18 cellular contexts compared by ENCODE assay signal in genomic region chr1:228372183-228373003, GRCh38. TPM values are rescaled to one million over a fixed set of nuclear protein-coding genes. Genes with fewer than 3 reads are reported as not detected.
DNase-seq lines count a peak whose midpoint lies in the region; ATAC-seq, FAIRE-seq and TF ChIP-seq lines count a peak whose summit lies in the region.
"Had no signal": no experiment of that assay in that cellular context is flagged by ENCODE, and none has a peak within 500 bp of the region (broad histone marks: within the 10 kb centered on the region; RNA-seq: fewer than 3 reads in every experiment).

No MANE protein-coding gene starts in this region.

- DNase-seq in GM12892 (ENCODE audit: insufficient read length) (peak; percentile 26), WERI-Rb-1 (peak; percentile 3), hepatocyte (ENCODE audit: low spot score) (peak; percentile 60), gastrocnemius medialis (peak in 1 of 2 donors; percentile 64), NCI-H510A (lab: John Stamatoyannopoulos, UW) (no peak), urothelium cell line (ENCODE audit: low spot score) (no peak)
- no peak for DNase-seq in activated CD4-positive, alpha-beta memory T cell treated with anti-CD3 and anti-CD28 coated beads for 36 hours
- DNase-seq: activated CD8-positive, alpha-beta memory T cell treated with anti-CD3 and anti-CD28 coated beads, Interleukin-2, amount 10 ng/mL, durations not matched to agents 7 days and 5 days; C1 segment of cervical spinal cord; esophagus squamous epithelium; GF-D8; NCI-H774; retina; stimulated activated naive CD8-positive, alpha-beta T cell treated with anti-CD3 and anti-CD28 coated beads, Interleukin-15, amount 100 ng/mL, for 72 hours had no signal

- TF ChIP-seq CTCF in WERI-Rb-1 (IDR thresholded peaks at IDR 0.05; ENCODE audit: low read depth, low read length) = no peak
- no peak for TF ChIP-seq CTCF in hepatocyte (IDR thresholded peaks at IDR 0.05; ENCODE audit: poor library complexity)
- TF ChIP-seq CTCF in gastrocnemius medialis (IDR thresholded peaks at IDR 0.05 in 4 of 5, conservative IDR thresholded peaks at IDR 0.05 in 1 of 5) = no peak

- no peaks in the 10 kb centered on the region for H3K4me1 Mint-ChIP-seq in activated CD4-positive, alpha-beta memory T cell treated with anti-CD3 and anti-CD28 coated beads for 36 hours (ENCODE audit: low read depth)
- H3K4me1 Mint-ChIP-seq: stimulated activated naive CD8-positive, alpha-beta T cell treated with anti-CD3 and anti-CD28 coated beads, Interleukin-15, amount 100 ng/mL, for 72 hours had no signal

- H2AFZ ChIP-seq in hepatocyte = no peak overlapping the region

- ATAC-seq in gastrocnemius medialis (peak in 1 of 2 donors; percentile 1), GM18907 (IDR thresholded peaks at IDR 0.05; ENCODE audit: unreplicated experiment) (no peak)
- ATAC-seq: activated CD8-positive, alpha-beta memory T cell treated with anti-CD3 and anti-CD28 coated beads, Interleukin-2, amount 10 ng/mL, durations not matched to agents 7 days and 5 days; stimulated activated naive CD8-positive, alpha-beta T cell treated with anti-CD3 and anti-CD28 coated beads, Interleukin-15, amount 100 ng/mL, for 72 hours had no signal

- H3K4me3 ChIP-seq in WERI-Rb-1 (ENCODE audit: low read depth, low read length) (no peak overlapping the region), hepatocyte (no peak overlapping the region), gastrocnemius medialis (no peak overlapping the region)
- H3K4me3 ChIP-seq: esophagus squamous epithelium had no signal

- FAIRE-seq in GM12892 (lab: Jason Lieb, UNC) (no peak), urothelium cell line (lab: Jason Lieb, UNC) (no peak)
- FAIRE-seq: colon had no signal

- 75% methylated on average over 30 of the region's 34 CpGs for WGBS in hepatocyte (ENCODE audit: low lambda C conversion rate, missing lambda C conversion rate)

- H3K36me3 Mint-ChIP-seq in activated CD4-positive, alpha-beta memory T cell treated with anti-CD3 and anti-CD28 coated beads for 36 hours = no peaks in the 10 kb centered on the region
- H3K36me3 Mint-ChIP-seq: activated CD8-positive, alpha-beta memory T cell treated with anti-CD3 and anti-CD28 coated beads, Interleukin-2, amount 10 ng/mL, durations not matched to agents 7 days and 5 days; activated naive CD8-positive, alpha-beta T cell had no signal

- no peaks in the 10 kb centered on the region for H3K9me3 ChIP-seq in WERI-Rb-1 (ENCODE audit: severe bottlenecking)
- no peaks in the 10 kb centered on the region for H3K9me3 ChIP-seq in hepatocyte (ENCODE audit: low read depth)
- H3K9me3 ChIP-seq in gastrocnemius medialis = no peaks in the 10 kb centered on the region
- H3K9me3 ChIP-seq: esophagus squamous epithelium had no signal

- H3K36me3 ChIP-seq in WERI-Rb-1 (no peaks in the 10 kb centered on the region), hepatocyte (replicated peaks; ENCODE audit: insufficient read depth, low read depth) (no peaks in the 10 kb centered on the region), gastrocnemius medialis (peaks cover 0 to 72% of the 10 kb centered on the region in 2 donors)
- H3K36me3 ChIP-seq: esophagus squamous epithelium had no signal

- CTCF ChIA-PET in activated CD4-positive, alpha-beta memory T cell treated with anti-CD3 and anti-CD28 coated beads for 36 hours (lab: Charles Lee) = no interaction called here

- no peaks in the 10 kb centered on the region for H4K20me1 ChIP-seq in hepatocyte (ENCODE audit: insufficient read depth, poor library complexity, severe bottlenecking)

- no peak overlapping the region for H3K27ac Mint-ChIP-seq in activated CD4-positive, alpha-beta memory T cell treated with anti-CD3 and anti-CD28 coated beads for 36 hours
- H3K27ac Mint-ChIP-seq: activated CD8-positive, alpha-beta memory T cell treated with anti-CD3 and anti-CD28 coated beads, Interleukin-2, amount 10 ng/mL, durations not matched to agents 7 days and 5 days; activated naive CD8-positive, alpha-beta T cell; stimulated activated naive CD8-positive, alpha-beta T cell treated with anti-CD3 and anti-CD28 coated beads, Interleukin-15, amount 100 ng/mL, for 72 hours had no signal

- H3K4me2 ChIP-seq in hepatocyte = no peak overlapping the region

- no peak overlapping the region for H3K4me3 Mint-ChIP-seq in activated CD4-positive, alpha-beta memory T cell treated with anti-CD3 and anti-CD28 coated beads for 36 hours
- H3K4me3 Mint-ChIP-seq: activated CD8-positive, alpha-beta memory T cell treated with anti-CD3 and anti-CD28 coated beads, Interleukin-2, amount 10 ng/mL, durations not matched to agents 7 days and 5 days; activated naive CD8-positive, alpha-beta T cell; stimulated activated naive CD8-positive, alpha-beta T cell treated with anti-CD3 and anti-CD28 coated beads, Interleukin-15, amount 100 ng/mL, for 72 hours had no signal

- H3K79me2 ChIP-seq in hepatocyte = no peaks in the 10 kb centered on the region

- no peaks in the 10 kb centered on the region for H3K9me3 Mint-ChIP-seq in activated CD4-positive, alpha-beta memory T cell treated with anti-CD3 and anti-CD28 coated beads for 36 hours
- H3K9me3 Mint-ChIP-seq: stimulated activated naive CD8-positive, alpha-beta T cell treated with anti-CD3 and anti-CD28 coated beads, Interleukin-15, amount 100 ng/mL, for 72 hours had no signal

- no peaks in the 10 kb centered on the region for H3K4me1 ChIP-seq in hepatocyte (ENCODE audit: insufficient read depth)
- H3K4me1 ChIP-seq in gastrocnemius medialis = peaks cover 26 to 73% of the 10 kb centered on the region in 2 donors

- POLR2A ChIA-PET in activated CD4-positive, alpha-beta memory T cell treated with anti-CD3 and anti-CD28 coated beads for 36 hours (lab: Charles Lee) = no interaction called here

- H3K27me3 ChIP-seq in WERI-Rb-1 (ENCODE audit: insufficient read depth, low read depth, severe bottlenecking) = no peaks in the 10 kb centered on the region
- no peaks in the 10 kb centered on the region for H3K27me3 ChIP-seq in hepatocyte
- no peaks in the 10 kb centered on the region for H3K27me3 ChIP-seq in gastrocnemius medialis
- H3K27me3 ChIP-seq: esophagus squamous epithelium had no signal

- intact Hi-C loops in gastrocnemius medialis (cut with DNase I; ENCODE audit: low total_unique reads) = no loop called here
- intact Hi-C loops in activated CD4-positive, alpha-beta memory T cell treated with anti-CD3 and anti-CD28 coated beads for 36 hours (cut with micrococcal nuclease) = no loop called here

- no peaks in the 10 kb centered on the region for H3K9me2 ChIP-seq in hepatocyte (replicated peaks; ENCODE audit: insufficient read depth)

- no peaks in the 10 kb centered on the region for H3K27me3 Mint-ChIP-seq in activated CD4-positive, alpha-beta memory T cell treated with anti-CD3 and anti-CD28 coated beads for 36 hours
- H3K27me3 Mint-ChIP-seq: activated CD8-positive, alpha-beta memory T cell treated with anti-CD3 and anti-CD28 coated beads, Interleukin-2, amount 10 ng/mL, durations not matched to agents 7 days and 5 days; activated naive CD8-positive, alpha-beta T cell; stimulated activated naive CD8-positive, alpha-beta T cell treated with anti-CD3 and anti-CD28 coated beads, Interleukin-15, amount 100 ng/mL, for 72 hours had no signal

- TF ChIP-seq POLR2A in GM12892 (IDR thresholded peaks at IDR 0.05; ENCODE audit: low read depth, low read length) = no peak
- no peak for TF ChIP-seq POLR2A in gastrocnemius medialis (IDR thresholded peaks at IDR 0.05)

- H3K27ac ChIP-seq in WERI-Rb-1 (no peak overlapping the region), hepatocyte (no peak overlapping the region), gastrocnemius medialis (peak overlapping the region; percentile 82 to 92 (median 86))
- H3K27ac ChIP-seq: esophagus squamous epithelium, VCaP had no signal

- in situ Hi-C loops in gastrocnemius medialis (cut with MboI; ENCODE audit: low sequenced_read_pairs in 4 of 4) = no loop called here

RNA-seq across cellular contexts. Expression of gene TRIM11, which starts 34.2 kb away (rescaled TPM):
- 7.3 TPM for polyA plus RNA-seq in GM12892 (2012; ENCODE audit: missing spikeins)
- 10.4 and 13.8 TPM in 2 replicates for total RNA-seq in hepatocyte
- polyA plus RNA-seq in hepatocyte = 10.4 and 14.5 TPM in 2 replicates
- total RNA-seq in gastrocnemius medialis = 10 to 100 TPM in 2 of 4 donors, 1 to 10 TPM in 2; 4.0 to 12.2 (median 9.3) TPM
- total RNA-seq in activated CD4-positive, alpha-beta memory T cell treated with anti-CD3 and anti-CD28 coated beads for 36 hours = 10 to 100 TPM; 33.6 to 34.9 TPM

RNA-seq across cellular contexts. Expression of gene TRIM17, which starts 44.3 kb away (rescaled TPM):
- polyA plus RNA-seq in GM12892 (2012; ENCODE audit: missing spikeins) = 0.55 TPM
- total RNA-seq in hepatocyte = 2.1 and 2.4 TPM in 2 replicates
- polyA plus RNA-seq in hepatocyte = 5.7 and 7.3 TPM in 2 replicates
- total RNA-seq in gastrocnemius medialis = not detected
- 1 to 10 TPM; 1.5 to 1.6 TPM for total RNA-seq in activated CD4-positive, alpha-beta memory T cell treated with anti-CD3 and anti-CD28 coated beads for 36 hours

Comparison
In these comparisons a context has a peak if more than half of its experiments do, and no peak if none do; other contexts are left out.
1. DNase-seq: peak in GM12892 (single experiment), WERI-Rb-1 (single experiment) and hepatocyte (single experiment); none in NCI-H510A (single experiment), activated CD4-positive, alpha-beta memory T cell treated with anti-CD3 and anti-CD28 coated beads for 36 hours (single experiment) and urothelium cell line (single experiment).
2. H3K27ac ChIP-seq: peak in gastrocnemius medialis (4 of 4); none in WERI-Rb-1 (single experiment) and hepatocyte (single experiment).